In genomic region chr9:116860509-116861120, GRCh38 we compare ENCODE assay signal across 8 cellular contexts.
A peak's percentile ranks its signal among the peaks of the same experiment; 100 is the strongest.
DNase-seq lines count a peak whose midpoint lies in the region; ATAC-seq and TF ChIP-seq lines count a peak whose summit lies in the region.

No MANE protein-coding gene starts in this region.

- TF ChIP-seq CTCF in WI38 (IDR thresholded peaks at IDR 0.05; ENCODE audit: low read depth, low read length) (peak; percentile 87), parathyroid adenoma (IDR thresholded peaks at IDR 0.05) (peak; percentile 57)

- H3K27me3 Mint-ChIP-seq in activated naive CD8-positive, alpha-beta T cell treated with anti-CD3 and anti-CD28 coated beads, Interleukin-2, amount 50 U/mL, for 24 hours: peaks cover 8% of the 10 kb centered on the region
- peaks cover 8% of the 10 kb centered on the region for H3K27me3 Mint-ChIP-seq in activated naive CD8-positive, alpha-beta T cell treated with anti-CD3 and anti-CD28 coated beads for 36 hours
- no peaks in the 10 kb centered on the region for H3K27me3 Mint-ChIP-seq in activated T-helper 2 cell treated with anti-CD3 and anti-CD28 coated beads, Interferon-gamma antibody, Interleukin-2, Interleukin-4, amounts not matched to agents 10 μg/mL and 5 μg/mL and 100 μg/mL, durations not matched to agents 14 hours and 24 hours and 36 hours (ENCODE audit: low read depth)

- H3K9me3 Mint-ChIP-seq in activated naive CD8-positive, alpha-beta T cell treated with anti-CD3 and anti-CD28 coated beads, Interleukin-2, amount 50 U/mL, for 24 hours: no peaks in the 10 kb centered on the region
- no peaks in the 10 kb centered on the region for H3K9me3 Mint-ChIP-seq in activated naive CD8-positive, alpha-beta T cell treated with anti-CD3 and anti-CD28 coated beads for 36 hours
- H3K9me3 Mint-ChIP-seq in activated T-helper 2 cell treated with anti-CD3 and anti-CD28 coated beads, Interferon-gamma antibody, Interleukin-2, Interleukin-4, amounts not matched to agents 10 μg/mL and 5 μg/mL and 100 μg/mL, durations not matched to agents 14 hours and 24 hours and 36 hours: no peaks in the 10 kb centered on the region

- H3K36me3 ChIP-seq in parathyroid adenoma (ENCODE audit: control insufficient read depth, insufficient read depth, low read length): no peaks in the 10 kb centered on the region

- H3K79me2 ChIP-seq in parathyroid adenoma: no peaks in the 10 kb centered on the region

- no peaks in the 10 kb centered on the region for H3K27me3 ChIP-seq in parathyroid adenoma (ENCODE audit: control insufficient read depth, insufficient read depth, low read length)

- H3K27ac ChIP-seq in parathyroid adenoma: no peak overlapping the region

- H3K4me3 ChIP-seq in WI38 (ENCODE audit: low read depth, low read length): no peak overlapping the region
- H3K4me3 ChIP-seq in parathyroid adenoma (ENCODE audit: low read depth, low read length): no peak overlapping the region

- ATAC-seq in activated naive CD8-positive, alpha-beta T cell treated with anti-CD3 and anti-CD28 coated beads, Interleukin-2, amount 50 U/mL, for 24 hours: no peak

- no peaks in the 10 kb centered on the region for H3K36me3 Mint-ChIP-seq in activated naive CD8-positive, alpha-beta T cell treated with anti-CD3 and anti-CD28 coated beads, Interleukin-2, amount 50 U/mL, for 24 hours (ENCODE audit: low read depth)
- H3K36me3 Mint-ChIP-seq in activated naive CD8-positive, alpha-beta T cell treated with anti-CD3 and anti-CD28 coated beads for 36 hours: no peaks in the 10 kb centered on the region
- no peaks in the 10 kb centered on the region for H3K36me3 Mint-ChIP-seq in activated T-helper 2 cell treated with anti-CD3 and anti-CD28 coated beads, Interferon-gamma antibody, Interleukin-2, Interleukin-4, amounts not matched to agents 10 μg/mL and 5 μg/mL and 100 μg/mL, durations not matched to agents 14 hours and 24 hours and 36 hours (ENCODE audit: low read depth)

- no peaks in the 10 kb centered on the region for H3K4me1 ChIP-seq in parathyroid adenoma

- H2AFZ ChIP-seq in parathyroid adenoma: no peak overlapping the region

- no peak overlapping the region for H3K4me3 Mint-ChIP-seq in activated naive CD8-positive, alpha-beta T cell treated with anti-CD3 and anti-CD28 coated beads, Interleukin-2, amount 50 U/mL, for 24 hours
- no peak overlapping the region for H3K4me3 Mint-ChIP-seq in activated naive CD8-positive, alpha-beta T cell treated with anti-CD3 and anti-CD28 coated beads for 36 hours
- no peak overlapping the region for H3K4me3 Mint-ChIP-seq in activated T-helper 2 cell treated with anti-CD3 and anti-CD28 coated beads, Interferon-gamma antibody, Interleukin-2, Interleukin-4, amounts not matched to agents 10 μg/mL and 5 μg/mL and 100 μg/mL, durations not matched to agents 14 hours and 24 hours and 36 hours (ENCODE audit: low read depth)

- H3K4me1 Mint-ChIP-seq in activated naive CD8-positive, alpha-beta T cell treated with anti-CD3 and anti-CD28 coated beads, Interleukin-2, amount 50 U/mL, for 24 hours: no peaks in the 10 kb centered on the region
- no peaks in the 10 kb centered on the region for H3K4me1 Mint-ChIP-seq in activated naive CD8-positive, alpha-beta T cell treated with anti-CD3 and anti-CD28 coated beads for 36 hours
- H3K4me1 Mint-ChIP-seq in activated T-helper 2 cell treated with anti-CD3 and anti-CD28 coated beads, Interferon-gamma antibody, Interleukin-2, Interleukin-4, amounts not matched to agents 10 μg/mL and 5 μg/mL and 100 μg/mL, durations not matched to agents 14 hours and 24 hours and 36 hours (ENCODE audit: low read depth): no peaks in the 10 kb centered on the region

- H3K27ac Mint-ChIP-seq in activated naive CD8-positive, alpha-beta T cell treated with anti-CD3 and anti-CD28 coated beads, Interleukin-2, amount 50 U/mL, for 24 hours: no peak overlapping the region
- H3K27ac Mint-ChIP-seq in activated naive CD8-positive, alpha-beta T cell treated with anti-CD3 and anti-CD28 coated beads for 36 hours: no peak overlapping the region
- H3K27ac Mint-ChIP-seq in activated T-helper 2 cell treated with anti-CD3 and anti-CD28 coated beads, Interferon-gamma antibody, Interleukin-2, Interleukin-4, amounts not matched to agents 10 μg/mL and 5 μg/mL and 100 μg/mL, durations not matched to agents 14 hours and 24 hours and 36 hours: no peak overlapping the region

- no peak overlapping the region for H3K4me2 ChIP-seq in parathyroid adenoma (ENCODE audit: low read length)

- no peaks in the 10 kb centered on the region for H3K9me3 ChIP-seq in parathyroid adenoma (ENCODE audit: control insufficient read depth, low read length)

- peak; percentile 16 for DNase-seq in activated naive CD8-positive, alpha-beta T cell treated with anti-CD3 and anti-CD28 coated beads, Interleukin-2, amount 50 U/mL, for 24 hours
- no peak for DNase-seq in activated naive CD8-positive, alpha-beta T cell treated with anti-CD3 and anti-CD28 coated beads for 36 hours
- peak; percentile 42 for DNase-seq in H4 (ENCODE audit: low spot score)
- peak; percentile 66 for DNase-seq in NCI-H1694 (lab: John Stamatoyannopoulos, UW)
- DNase-seq in foreskin melanocyte: peak; percentile 50
- DNase-seq in activated T-helper 2 cell treated with anti-CD3 and anti-CD28 coated beads, Interferon-gamma antibody, Interleukin-2, Interleukin-4, amounts not matched to agents 10 μg/mL and 5 μg/mL and 100 μg/mL, durations not matched to agents 14 hours and 24 hours and 36 hours (ENCODE audit: low spot score): no peak

- no peak overlapping the region for H3K9ac ChIP-seq in parathyroid adenoma

- intact Hi-C loops in activated T-helper 2 cell treated with anti-CD3 and anti-CD28 coated beads, Interferon-gamma antibody, Interleukin-2, Interleukin-4, amounts not matched to agents 10 μg/mL and 5 μg/mL and 100 μg/mL, durations not matched to agents 14 hours and 24 hours and 36 hours (cut with micrococcal nuclease): loop anchor here (5.0 kb wide), 1 partner anchor 123 kb away; no protein-coding TSS in a partner anchor

Comparison
In these comparisons a context has a peak if more than half of its experiments do, and no peak if none do; other contexts are left out.
1. DNase-seq: peak in activated naive CD8-positive, alpha-beta T cell treated with anti-CD3 and anti-CD28 coated beads, Interleukin-2, amount 50 U/mL, for 24 hours (single experiment), H4 (single experiment), NCI-H1694 (single experiment) and foreskin melanocyte (single experiment); none in activated naive CD8-positive, alpha-beta T cell treated with anti-CD3 and anti-CD28 coated beads for 36 hours (single experiment) and activated T-helper 2 cell treated with anti-CD3 and anti-CD28 coated beads, Interferon-gamma antibody, Interleukin-2, Interleukin-4, amounts not matched to agents 10 μg/mL and 5 μg/mL and 100 μg/mL, durations not matched to agents 14 hours and 24 hours and 36 hours (single experiment).